ENCODE assay signal across 8 cellular contexts in the genomic region with DNA sequence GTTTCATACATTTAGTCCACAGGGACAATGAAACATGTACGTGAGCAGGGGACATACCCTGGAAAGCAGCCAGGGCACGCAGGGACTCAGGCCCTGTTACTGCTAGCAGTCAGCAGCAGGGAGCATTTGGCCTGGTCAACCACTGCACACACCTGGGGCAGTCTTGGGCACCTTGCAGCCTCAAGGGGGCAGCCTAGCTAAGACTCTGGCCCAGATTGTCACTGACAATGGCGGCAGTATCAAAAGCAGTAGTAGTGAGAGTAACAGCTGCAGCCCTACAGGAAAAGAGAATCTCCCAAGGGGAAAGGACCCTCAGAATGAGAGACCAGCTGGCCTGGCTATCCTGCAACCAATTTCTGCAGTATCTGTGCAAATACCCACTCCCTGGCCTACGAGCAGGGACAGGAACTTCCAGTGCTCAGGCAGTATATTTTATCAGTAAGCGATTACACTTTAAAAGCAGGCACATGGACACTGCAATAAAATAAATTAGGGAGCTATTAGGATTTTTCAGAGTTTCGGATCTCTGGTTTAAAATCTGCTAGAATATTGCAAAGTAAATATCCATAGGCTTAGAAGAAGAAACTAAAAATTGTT.
DNase-seq lines count a peak whose midpoint lies in the region; ATAC-seq and TF ChIP-seq lines count a peak whose summit lies in the region.

No MANE protein-coding gene starts in this region.

- no peak overlapping the region for H3K27ac Mint-ChIP-seq in CD8-positive, alpha-beta memory T cell

- POLR2A ChIA-PET in CD8-positive, alpha-beta memory T cell (lab: Charles Lee), result no interaction called here

- H3K9me3 Mint-ChIP-seq in CD8-positive, alpha-beta memory T cell, result no peaks in the 10 kb centered on the region

- H3K4me1 Mint-ChIP-seq in CD8-positive, alpha-beta memory T cell, result peaks cover 4 to 6% (median 5%) of the 10 kb centered on the region in 3 donors

- H3K4me1 ChIP-seq in CD8-positive, alpha-beta memory T cell (ENCODE audit: insufficient read depth, low read length), result no peaks in the 10 kb centered on the region
- peaks cover 0 to 11% (median 0%) of the 10 kb centered on the region in 4 donors for H3K4me1 ChIP-seq in tibial nerve

- no peak overlapping the region for H3K4me3 Mint-ChIP-seq in CD8-positive, alpha-beta memory T cell

- no peaks in the 10 kb centered on the region for H3K9me3 ChIP-seq in CD8-positive, alpha-beta memory T cell (ENCODE audit: low read length)
- no peaks in the 10 kb centered on the region for H3K9me3 ChIP-seq in tibial nerve

- H3K27me3 Mint-ChIP-seq in CD8-positive, alpha-beta memory T cell, result peaks cover 0 to 3% of the 10 kb centered on the region in 2 donors

- TF ChIP-seq CTCF in fibroblast of the aortic adventitia (IDR thresholded peaks at IDR 0.05; ENCODE audit: insufficient read depth, low read length) (peak; percentile 15), tibial nerve (IDR thresholded peaks at IDR 0.05) (peak; percentile 30 to 47 (median 40))

- no peaks in the 10 kb centered on the region for H3K27me3 ChIP-seq in CD8-positive, alpha-beta memory T cell (ENCODE audit: insufficient read depth, low read length, poor library complexity, severe bottlenecking)
- no peaks in the 10 kb centered on the region for H3K27me3 ChIP-seq in tibial nerve

- ATAC-seq in GM19397 (IDR thresholded peaks at IDR 0.05; ENCODE audit: unreplicated experiment) (peak; percentile 100), HG03432 (IDR thresholded peaks at IDR 0.05; ENCODE audit: unreplicated experiment) (peak; percentile 99)

- H3K36me3 ChIP-seq in CD8-positive, alpha-beta memory T cell (ENCODE audit: insufficient read depth, low read length), result no peaks in the 10 kb centered on the region
- H3K36me3 ChIP-seq in tibial nerve, result no peaks in the 10 kb centered on the region

- CTCF ChIA-PET in CD8-positive, alpha-beta memory T cell (lab: Charles Lee), result interaction anchor here (1.2 to 6.5 kb wide), 3 partner anchors 10 to 228 kb away, joined by 3 to 55 read pairs (median 10); no protein-coding TSS in a partner anchor

- 64 to 65% methylated on average over 6 of the region's 6 CpGs for WGBS in tibial nerve, 2 donors

- no peaks in the 10 kb centered on the region for H3K36me3 Mint-ChIP-seq in CD8-positive, alpha-beta memory T cell

- TF ChIP-seq POLR2A in tibial nerve (IDR thresholded peaks at IDR 0.05), result no peak

- no peak overlapping the region for H3K27ac ChIP-seq in CD8-positive, alpha-beta memory T cell (ENCODE audit: low read depth, low read length)
- peak overlapping the region in 1 of 4 donors; percentile 5 for H3K27ac ChIP-seq in tibial nerve

- no peak for TF ChIP-seq EP300 in tibial nerve (IDR thresholded peaks at IDR 0.05)

- no peak overlapping the region for H3K4me3 ChIP-seq in CD8-positive, alpha-beta memory T cell (ENCODE audit: low read length)
- H3K4me3 ChIP-seq in fibroblast of the aortic adventitia (ENCODE audit: low read depth, low read length) (no peak overlapping the region), tibial nerve (no peak overlapping the region)

- DNase-seq in CD8-positive, alpha-beta memory T cell, result peak; percentile 33 to 68 (median 43)
- DNase-seq in NOMO-1 treated with DMSO at 0.1 percent for 48 hours (lab: John Stamatoyannopoulos, UW; ENCODE audit: unreplicated experiment) (peak; percentile 30), activated T-cell treated with anti-CD3 and anti-CD28 coated beads for 4 hours (peak; percentile 30), fibroblast of the aortic adventitia (ENCODE audit: low read depth) (no peak), occipital lobe (lab: John Stamatoyannopoulos, UW) (peak; percentile 2), tibial nerve (ENCODE audit: low spot score in 2 of 2) (peak; percentile 15 to 33)
